ENCODE assay signal across 25 cellular contexts in genomic region chr7:11478873-11479272, GRCh38.
"Had no signal": no experiment of that assay in that cellular context is flagged by ENCODE, and none has a peak within 500 bp of the region (broad histone marks: within the 10 kb centered on the region; RNA-seq: fewer than 3 reads in every experiment).

No MANE protein-coding gene starts in this region.

- H3K27ac Mint-ChIP-seq: activated CD4-positive, alpha-beta memory T cell treated with anti-CD3 and anti-CD28 coated beads, Interleukin-2, amount 10 ng/mL, durations not matched to agents 7 days and 5 days; activated CD4-positive, alpha-beta T cell treated with anti-CD3 and anti-CD28 coated beads for 36 hours; activated naive CD4-positive, alpha-beta T cell treated with anti-CD3 and anti-CD28 coated beads, Interleukin-2, amount 10 ng/mL, durations not matched to agents 7 days and 5 days; activated naive CD8-positive, alpha-beta T cell treated with anti-CD3 and anti-CD28 coated beads for 36 hours; activated T-helper 17 cell treated with anti-CD3 and anti-CD28 coated beads, Interleukin-2, amount 50 U/mL, for 72 hours; T-cell had no signal

- DNase-seq: activated CD4-positive, alpha-beta memory T cell treated with anti-CD3 and anti-CD28 coated beads, Interleukin-2, amount 10 ng/mL, durations not matched to agents 7 days and 5 days; activated CD4-positive, alpha-beta T cell treated with anti-CD3 and anti-CD28 coated beads for 36 hours; activated CD4-positive, alpha-beta T cell treated with anti-CD3 and anti-CD28 coated beads, Interleukin-2, amount 50 U/mL, for 1 hour; activated gamma-delta T cell; activated naive CD4-positive, alpha-beta T cell treated with anti-CD3 and anti-CD28 coated beads, Interleukin-2, amount 10 ng/mL, durations not matched to agents 7 days and 5 days; activated naive CD8-positive, alpha-beta T cell treated with anti-CD3 and anti-CD28 coated beads for 36 hours; activated T-cell treated with anti-CD3 and anti-CD28 coated beads for 4 hours; activated T-cell treated with anti-CD3 and anti-CD28 coated beads, Interleukin-2, amount 50 U/mL, for 48 hours; brain microvascular endothelial cell; Kasumi-1; KBM-7; NCI-H1105 treated with DMSO at 0.1 percent for 48 hours; NCI-H1436 treated with DMSO at 0.1 percent for 48 hours; NCI-H187; NCI-H2081; NCI-H446; NCI-H524; SHP77 treated with DMSO at 0.1 percent for 48 hours; T-cell; T-helper 2 cell; T1000; WERI-Rb-1 had no signal

- ATAC-seq: activated CD4-positive, alpha-beta T cell treated with anti-CD3 and anti-CD28 coated beads for 36 hours; activated T-helper 17 cell treated with anti-CD3 and anti-CD28 coated beads, Interleukin-2, amount 50 U/mL, for 72 hours; T-cell had no signal

- H3K4me3 Mint-ChIP-seq: activated CD4-positive, alpha-beta memory T cell treated with anti-CD3 and anti-CD28 coated beads, Interleukin-2, amount 10 ng/mL, durations not matched to agents 7 days and 5 days; activated CD4-positive, alpha-beta T cell treated with anti-CD3 and anti-CD28 coated beads for 36 hours; activated naive CD4-positive, alpha-beta T cell treated with anti-CD3 and anti-CD28 coated beads, Interleukin-2, amount 10 ng/mL, durations not matched to agents 7 days and 5 days; activated naive CD8-positive, alpha-beta T cell treated with anti-CD3 and anti-CD28 coated beads for 36 hours; activated T-helper 17 cell treated with anti-CD3 and anti-CD28 coated beads, Interleukin-2, amount 50 U/mL, for 72 hours; T-cell had no signal

- H3K4me3 ChIP-seq: cardiac muscle cell, SK-N-MC had no signal

- H3K27me3 ChIP-seq: brain microvascular endothelial cell, cardiac muscle cell had no signal

- H3K9me3 Mint-ChIP-seq: activated CD4-positive, alpha-beta memory T cell treated with anti-CD3 and anti-CD28 coated beads, Interleukin-2, amount 10 ng/mL, durations not matched to agents 7 days and 5 days; activated naive CD4-positive, alpha-beta T cell treated with anti-CD3 and anti-CD28 coated beads, Interleukin-2, amount 10 ng/mL, durations not matched to agents 7 days and 5 days; activated naive CD8-positive, alpha-beta T cell treated with anti-CD3 and anti-CD28 coated beads for 36 hours had no signal

- H3K36me3 Mint-ChIP-seq: activated naive CD4-positive, alpha-beta T cell treated with anti-CD3 and anti-CD28 coated beads, Interleukin-2, amount 10 ng/mL, durations not matched to agents 7 days and 5 days; activated naive CD8-positive, alpha-beta T cell treated with anti-CD3 and anti-CD28 coated beads for 36 hours; T-cell had no signal

- H3K36me3 ChIP-seq: brain microvascular endothelial cell, cardiac muscle cell, WERI-Rb-1 had no signal

- H3K27ac ChIP-seq: brain microvascular endothelial cell, cardiac muscle cell, SK-N-MC, WERI-Rb-1 had no signal

- H3K27me3 Mint-ChIP-seq: activated CD4-positive, alpha-beta memory T cell treated with anti-CD3 and anti-CD28 coated beads, Interleukin-2, amount 10 ng/mL, durations not matched to agents 7 days and 5 days; activated CD4-positive, alpha-beta T cell treated with anti-CD3 and anti-CD28 coated beads for 36 hours; activated naive CD4-positive, alpha-beta T cell treated with anti-CD3 and anti-CD28 coated beads, Interleukin-2, amount 10 ng/mL, durations not matched to agents 7 days and 5 days; activated naive CD8-positive, alpha-beta T cell treated with anti-CD3 and anti-CD28 coated beads for 36 hours; activated T-helper 17 cell treated with anti-CD3 and anti-CD28 coated beads, Interleukin-2, amount 50 U/mL, for 72 hours; T-cell had no signal

- H3K4me1 Mint-ChIP-seq: activated CD4-positive, alpha-beta memory T cell treated with anti-CD3 and anti-CD28 coated beads, Interleukin-2, amount 10 ng/mL, durations not matched to agents 7 days and 5 days; activated CD4-positive, alpha-beta T cell treated with anti-CD3 and anti-CD28 coated beads for 36 hours; activated naive CD4-positive, alpha-beta T cell treated with anti-CD3 and anti-CD28 coated beads, Interleukin-2, amount 10 ng/mL, durations not matched to agents 7 days and 5 days; activated naive CD8-positive, alpha-beta T cell treated with anti-CD3 and anti-CD28 coated beads for 36 hours; activated T-helper 17 cell treated with anti-CD3 and anti-CD28 coated beads, Interleukin-2, amount 50 U/mL, for 72 hours; T-cell had no signal
